Comparison of ENCODE assay signal across 8 cellular contexts in the genomic region with DNA sequence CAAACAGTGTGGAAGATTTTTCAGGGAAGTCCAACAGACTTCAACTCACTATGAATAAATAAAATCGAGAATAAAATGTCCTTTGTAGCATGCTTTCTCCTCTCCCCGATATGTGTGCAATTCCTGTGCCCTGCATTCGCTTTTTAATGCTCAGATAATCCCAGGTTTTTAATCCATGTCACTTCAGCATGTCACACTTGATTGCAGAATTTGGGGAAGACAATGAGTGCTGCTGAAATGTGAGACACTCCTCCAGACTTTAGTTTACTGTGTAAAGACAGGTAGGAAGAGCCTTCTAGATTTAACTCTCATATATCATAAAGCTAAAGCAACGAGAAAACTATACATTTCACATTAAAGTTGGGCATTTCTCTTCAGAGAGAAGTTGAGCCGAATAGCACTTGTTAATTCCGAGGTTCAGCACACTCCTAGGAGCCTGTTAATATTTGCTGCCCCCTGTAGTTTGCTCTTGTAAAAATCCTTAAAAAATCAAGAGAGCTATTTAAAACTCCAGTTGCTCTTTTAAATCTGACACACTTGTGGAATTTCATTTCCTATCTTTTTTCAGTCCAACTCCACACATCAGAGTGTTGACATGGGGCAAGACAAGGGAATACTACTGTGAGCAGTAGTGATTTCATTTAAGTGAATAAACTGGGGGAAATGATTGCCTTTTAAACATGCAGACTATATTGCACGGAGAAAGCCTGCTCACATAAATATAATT.
DNase-seq lines count a peak whose midpoint lies in the region; ATAC-seq and TF ChIP-seq lines count a peak whose summit lies in the region.

No MANE protein-coding gene starts in this region.

- H3K4me1 ChIP-seq in adipocyte (ENCODE audit: control insufficient read depth, insufficient read depth, low read length) (peaks cover 5% of the 10 kb centered on the region), thoracic aorta (ENCODE audit: control insufficient read depth in 1 of 2, low read depth in 2 of 2) (peaks cover 0 to 12% of the 10 kb centered on the region in 2 donors)

- H3K27me3 ChIP-seq in adipocyte (replicated peaks; ENCODE audit: control insufficient read depth, insufficient read depth, low read length) (no peaks in the 10 kb centered on the region), thoracic aorta (replicated peaks; ENCODE audit: insufficient read depth) (no peaks in the 10 kb centered on the region)

- H3K9ac ChIP-seq in adipocyte (ENCODE audit: low read length): peak overlapping the region; percentile 42

- DNase-seq in NCI-H146 (lab: John Stamatoyannopoulos, UW) (peak; percentile 64), adipocyte (ENCODE audit: low read depth) (peak; percentile 14), hippocampal formation (lab: John Stamatoyannopoulos, UW) (peak; percentile 10 to 91), thoracic aorta (ENCODE audit: low spot score) (no peak), GM19238 (ENCODE audit: insufficient read length, low spot score) (no peak), ureter (ENCODE audit: low spot score) (no peak)
- DNase-seq in T-helper 2 cell treated with Interferon-gamma antibody and Interleukin-4, amounts not matched to agents 5 μg/mL and 100 μg/mL, for 36 hours (ENCODE audit: low spot score): no peak

- peak; percentile 64 for ATAC-seq in thoracic aorta (ENCODE audit: insufficient number of reproducible peaks, low FRiP score, low read depth)

- no peaks in the 10 kb centered on the region for H3K9me3 ChIP-seq in adipocyte (ENCODE audit: control insufficient read depth, low read length)
- no peaks in the 10 kb centered on the region for H3K9me3 ChIP-seq in thoracic aorta

- no peaks in the 10 kb centered on the region for H3K27me3 Mint-ChIP-seq in T-helper 2 cell treated with Interferon-gamma antibody and Interleukin-4, amounts not matched to agents 5 μg/mL and 100 μg/mL, for 36 hours (ENCODE audit: low read depth)

- no peak overlapping the region for H3K27ac Mint-ChIP-seq in T-helper 2 cell treated with Interferon-gamma antibody and Interleukin-4, amounts not matched to agents 5 μg/mL and 100 μg/mL, for 36 hours

- H3K4me3 ChIP-seq in adipocyte (ENCODE audit: low read length): no peak overlapping the region
- H3K4me3 ChIP-seq in thoracic aorta: peak overlapping the region; percentile 31

- H3K4me1 Mint-ChIP-seq in T-helper 2 cell treated with Interferon-gamma antibody and Interleukin-4, amounts not matched to agents 5 μg/mL and 100 μg/mL, for 36 hours (ENCODE audit: low read depth): no peaks in the 10 kb centered on the region

- no peaks in the 10 kb centered on the region for H3K36me3 Mint-ChIP-seq in T-helper 2 cell treated with Interferon-gamma antibody and Interleukin-4, amounts not matched to agents 5 μg/mL and 100 μg/mL, for 36 hours (ENCODE audit: low read depth)

- TF ChIP-seq CTCF in GM12872 (IDR thresholded peaks at IDR 0.05; ENCODE audit: insufficient read depth, low read depth, low read length) (0 out of 3 replicates have a peak, but pooled peaks have one; percentile 29), thoracic aorta (IDR thresholded peaks at IDR 0.05) (peak; percentile 68)

- H3K36me3 ChIP-seq in adipocyte (ENCODE audit: control insufficient read depth, insufficient read depth, low read length, severe bottlenecking): no peaks in the 10 kb centered on the region
- no peaks in the 10 kb centered on the region for H3K36me3 ChIP-seq in thoracic aorta

- no peak overlapping the region for H3K27ac ChIP-seq in thoracic aorta

- H3K4me3 Mint-ChIP-seq in T-helper 2 cell treated with Interferon-gamma antibody and Interleukin-4, amounts not matched to agents 5 μg/mL and 100 μg/mL, for 36 hours: no peak overlapping the region

- no peaks in the 10 kb centered on the region for H3K9me3 Mint-ChIP-seq in T-helper 2 cell treated with Interferon-gamma antibody and Interleukin-4, amounts not matched to agents 5 μg/mL and 100 μg/mL, for 36 hours

Comparison
In these comparisons a context has a peak if more than half of its experiments do, and no peak if none do; other contexts are left out.
1. DNase-seq: peak in NCI-H146 (single experiment), adipocyte (single experiment) and hippocampal formation (2 of 2); none in thoracic aorta (single experiment), T-helper 2 cell treated with Interferon-gamma antibody and Interleukin-4, amounts not matched to agents 5 μg/mL and 100 μg/mL, for 36 hours (single experiment), GM19238 (single experiment) and ureter (single experiment).